In the genomic region with DNA sequence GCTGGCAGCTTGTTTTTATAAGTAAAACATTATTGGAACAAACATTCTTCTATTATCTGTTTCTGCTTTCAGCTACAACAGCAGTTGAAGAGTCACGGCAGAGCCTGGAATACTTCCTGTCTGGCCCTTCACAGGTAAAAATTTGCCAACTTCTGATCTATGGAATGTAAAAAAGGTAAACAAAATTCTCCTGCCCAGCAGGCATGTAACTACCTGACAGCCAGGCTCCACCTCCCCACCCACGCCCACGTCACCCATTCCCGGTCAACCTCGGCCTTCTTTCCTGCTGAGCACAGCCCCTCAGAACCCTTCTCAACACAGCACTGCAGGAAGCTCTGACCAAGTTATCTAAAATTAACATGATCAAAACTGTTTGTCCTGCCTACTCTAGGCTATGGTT, we compare ENCODE assay signal across 15 cellular contexts.
DNase-seq lines count a peak whose midpoint lies in the region; ATAC-seq and TF ChIP-seq lines count a peak whose summit lies in the region.
"Had no signal": no experiment of that assay in that cellular context is flagged by ENCODE, and none has a peak within 500 bp of the region (broad histone marks: within the 10 kb centered on the region; RNA-seq: fewer than 3 reads in every experiment).

No MANE protein-coding gene starts in this region.

- H3K9me2 ChIP-seq in OCI-LY7 (ENCODE audit: insufficient read depth, low read length), result no peaks in the 10 kb centered on the region

- H3K4me3 Mint-ChIP-seq in Calu3 (ENCODE audit: low read depth, unreplicated experiment) (no peak overlapping the region), progenitor cell of endocrine pancreas (ENCODE audit: low read depth) (no peak overlapping the region)
- H3K4me3 Mint-ChIP-seq: activated T-cell treated with anti-CD3 and anti-CD28 coated beads, Interleukin-2, amount 50 U/mL, for 4 hours had no signal

- H3K9me3 Mint-ChIP-seq in Calu3 (ENCODE audit: low read depth, unreplicated experiment) (no peaks in the 10 kb centered on the region), progenitor cell of endocrine pancreas (ENCODE audit: low read depth) (peaks cover 15% of the 10 kb centered on the region)

- intact Hi-C loops in Calu3 (cut with micrococcal nuclease; ENCODE audit: unreplicated experiment) (no loop called here), OCI-LY7 (cut with micrococcal nuclease; ENCODE audit: unreplicated experiment) (no loop called here)

- no peak overlapping the region for H3K27ac ChIP-seq in OCI-LY7 (ENCODE audit: low read depth, low read length, poor library complexity, severe bottlenecking)
- peak overlapping the region; percentile 54 for H3K27ac ChIP-seq in epithelial cell of prostate
- H3K27ac ChIP-seq in substantia nigra (ENCODE audit: low read depth, low read length, poor library complexity, severe bottlenecking), result no peak overlapping the region
- H3K27ac ChIP-seq: SJSA1 had no signal

- H3K36me3 Mint-ChIP-seq in Calu3 (ENCODE audit: insufficient read depth, unreplicated experiment), result no peaks in the 10 kb centered on the region
- H3K36me3 Mint-ChIP-seq in progenitor cell of endocrine pancreas (ENCODE audit: insufficient read depth), result peaks cover 1% of the 10 kb centered on the region

- H2AFZ ChIP-seq in OCI-LY7 (ENCODE audit: low read length), result 0 out of 2 replicates have a peak overlapping the region, but pooled peaks have one; percentile 10

- POLR2A ChIA-PET in OCI-LY7 (lab: Charles Lee), result no interaction called here

- H3K4me3 ChIP-seq in OCI-LY7 (ENCODE audit: low read depth, low read length, poor library complexity, severe bottlenecking), result no peak overlapping the region
- H3K4me3 ChIP-seq: SJSA1 had no signal

- TF ChIP-seq CTCF in Calu3 (IDR thresholded peaks at IDR 0.05; ENCODE audit: unreplicated experiment), result no peak
- TF ChIP-seq CTCF in OCI-LY7 (conservative IDR thresholded peaks at IDR 0.05; ENCODE audit: low read length), result no peak
- no peak for TF ChIP-seq CTCF in progenitor cell of endocrine pancreas (IDR thresholded peaks at IDR 0.05; ENCODE audit: unreplicated experiment)

- H3K4me1 ChIP-seq in OCI-LY7 (ENCODE audit: insufficient read depth, low read length, poor library complexity, severe bottlenecking), result peaks cover 8% of the 10 kb centered on the region
- H3K4me1 ChIP-seq: SJSA1 had no signal

- no peaks in the 10 kb centered on the region for H4K20me1 ChIP-seq in OCI-LY7 (ENCODE audit: insufficient read depth, low read length)

- DNase-seq in Calu3 (peak; percentile 57), OCI-LY7 (ENCODE audit: low spot score) (no peak), epithelial cell of prostate (ENCODE audit: low read depth, low spot score) (peak; percentile 65), progenitor cell of endocrine pancreas (ENCODE audit: low spot score, unreplicated experiment) (no peak), NCI-H1417 treated with DMSO at 0.1 percent for 48 hours (lab: John Stamatoyannopoulos, UW) (no peak), substantia nigra (lab: John Stamatoyannopoulos, UW) (no peak)
- no peak for DNase-seq in activated CD4-positive, CD25-positive, alpha-beta regulatory T cell (lab: John Stamatoyannopoulos, UW)
- DNase-seq: activated T-cell treated with anti-CD3 and anti-CD28 coated beads, Interleukin-2, amount 50 U/mL, for 4 hours; EL; KG1; NCI-H187; NCI-H82 had no signal

- H3K27ac Mint-ChIP-seq in Calu3 (ENCODE audit: unreplicated experiment), result no peak overlapping the region
- peak overlapping the region; percentile 67 for H3K27ac Mint-ChIP-seq in progenitor cell of endocrine pancreas

- H3K4me2 ChIP-seq in OCI-LY7 (ENCODE audit: low read length), result no peak overlapping the region

- ATAC-seq in HG03045 (IDR thresholded peaks at IDR 0.05; ENCODE audit: unreplicated experiment), result no peak
- ATAC-seq: activated T-cell treated with anti-CD3 and anti-CD28 coated beads, Interleukin-2, amount 50 U/mL, for 4 hours had no signal

- no peaks in the 10 kb centered on the region for H3K36me3 ChIP-seq in OCI-LY7 (ENCODE audit: insufficient read depth, low read length)
- H3K36me3 ChIP-seq: BE2C, SJSA1 had no signal

- peaks cover 17% of the 10 kb centered on the region; the same call in 1 of the 2 replicates for H3K9me3 ChIP-seq in OCI-LY7 (ENCODE audit: low read length)
- H3K9me3 ChIP-seq: BE2C had no signal

- CTCF ChIA-PET in Calu3 (lab: Charles Lee), result no interaction called here
- CTCF ChIA-PET in OCI-LY7 (lab: Charles Lee; ENCODE audit: unreplicated experiment), result no interaction called here

- BruUV-seq in Calu3 (replicated peaks; lab: Mats Ljungman, UMichigan) (no TSS peak), OCI-LY7 (replicated peaks; lab: Mats Ljungman, UMichigan) (no TSS peak)

- H3K27me3 Mint-ChIP-seq in Calu3 (ENCODE audit: unreplicated experiment) (no peaks in the 10 kb centered on the region), progenitor cell of endocrine pancreas (no peaks in the 10 kb centered on the region)

- no peaks in the 10 kb centered on the region for H3K4me1 Mint-ChIP-seq in Calu3 (ENCODE audit: low read depth, unreplicated experiment)
- H3K4me1 Mint-ChIP-seq in progenitor cell of endocrine pancreas (ENCODE audit: low read depth), result peaks cover 4% of the 10 kb centered on the region

- H3K79me2 ChIP-seq in OCI-LY7 (ENCODE audit: insufficient read depth, low read depth, low read length), result no peaks in the 10 kb centered on the region

Comparison
In these comparisons a context has a peak if more than half of its experiments do, and no peak if none do; other contexts are left out.
1. DNase-seq: peak in Calu3 (single experiment) and epithelial cell of prostate (single experiment); none in OCI-LY7 (single experiment), progenitor cell of endocrine pancreas (single experiment), activated CD4-positive, CD25-positive, alpha-beta regulatory T cell (0 of 4), NCI-H1417 treated with DMSO at 0.1 percent for 48 hours (single experiment) and substantia nigra (0 of 49).